21 cellular contexts compared by ENCODE assay signal in genomic region chr13:91220872-91221271, GRCh38.
DNase-seq lines count a peak whose midpoint lies in the region; ATAC-seq, FAIRE-seq and TF ChIP-seq lines count a peak whose summit lies in the region.
"Had no signal": no experiment of that assay in that cellular context is flagged by ENCODE, and none has a peak within 500 bp of the region (broad histone marks: within the 10 kb centered on the region; RNA-seq: fewer than 3 reads in every experiment).

No MANE protein-coding gene starts in this region.

- no peak overlapping the region for H4K5ac ChIP-seq in H1 (ENCODE audit: insufficient read length, low read depth, low read length)
- H4K5ac ChIP-seq in mesendoderm (ENCODE audit: low read length) = no peak overlapping the region

- no peaks in the 10 kb centered on the region for H3K79me1 ChIP-seq in H1 (ENCODE audit: low read depth, low read length)
- no peaks in the 10 kb centered on the region for H3K79me1 ChIP-seq in mesendoderm (ENCODE audit: low read length)

- H3K14ac ChIP-seq in H1 (ENCODE audit: insufficient read length) = no peak overlapping the region

- WGBS in H1 (ENCODE audit: extremely low coverage in 1 of 2, insufficient coverage in 1 of 2, insufficient read length in 1 of 2, insufficient replicate concordance in 2 of 2, low coverage in 1 of 2, low lambda C conversion rate in 2 of 2, missing lambda C conversion rate in 1 of 2), 2 experiments = 29% methylated on average over 1 of the region's 1 CpG; no CpG with 5 or more reads in 1 of the 2 experiments
- WGBS in mesendoderm (ENCODE audit: extremely low coverage, insufficient coverage, low lambda C conversion rate) = no CpG with 5 or more reads among the region's 1 CpG

- H3K9me3 ChIP-seq in H1 (ENCODE audit: insufficient read depth in 2 of 2, low read depth in 1 of 2, low read length in 1 of 2) = no peaks in the 10 kb centered on the region
- H3K9me3 ChIP-seq: BLaER1, Caco-2 had no signal

- CTCF ChIA-PET in H1 (lab: Charles Lee; ENCODE audit: partially characterized antibody) = no interaction called here
- CTCF ChIA-PET in HEK293T (lab: Yijun Ruan, JAX) = no interaction called here

- H2BK20ac ChIP-seq in H1 (ENCODE audit: low read length) = no peak overlapping the region

- no peak overlapping the region for H2BK120ac ChIP-seq in H1 (replicated peaks; ENCODE audit: low read depth, low read length)
- H2BK120ac ChIP-seq in mesendoderm (ENCODE audit: low read depth, low read length) = no peak overlapping the region

- H2BK5ac ChIP-seq in H1 (ENCODE audit: low read depth, low read length) (no peak overlapping the region), mesendoderm (ENCODE audit: low read length) (no peak overlapping the region)

- H3K4ac ChIP-seq in H1 (replicated peaks; ENCODE audit: insufficient read length, low read depth, low read length) (no peak overlapping the region), mesendoderm (ENCODE audit: low read depth, low read length) (no peak overlapping the region)

- no peak for TF ChIP-seq POLR2A in H1 (IDR thresholded peaks at IDR 0.05; ENCODE audit: control extremely low read depth in 1 of 2, low read depth in 2 of 2, low read length in 2 of 2)

- no peak overlapping the region for H3K18ac ChIP-seq in H1 (ENCODE audit: extremely low read depth, low read length)
- H3K18ac ChIP-seq in mesendoderm (ENCODE audit: low read length) = peak overlapping the region; percentile 39

- H3K27me3 ChIP-seq in H1 (replicated peaks in 1 of 4; ENCODE audit: control insufficient read depth in 3 of 4, extremely low read depth in 1 of 4, insufficient read depth in 3 of 4, low read length in 3 of 4) = peaks cover 0 to 23% (median 7%) of the 10 kb centered on the region in 4 experiments; a peak in 4 of 7 replicates
- H3K27me3 ChIP-seq in mesendoderm (ENCODE audit: insufficient read depth, low read length, poor library complexity) = no peaks in the 10 kb centered on the region
- H3K27me3 ChIP-seq: BLaER1 had no signal

- no peak overlapping the region for H3K4me3 ChIP-seq in H1 (ENCODE audit: extremely low read depth in 1 of 4, insufficient read depth in 2 of 4, low read depth in 3 of 4, low read length in 4 of 4)
- H3K4me3 ChIP-seq in mesendoderm (ENCODE audit: low read length) = no peak overlapping the region
- H3K4me3 ChIP-seq: BLaER1, GM12878 had no signal

- H2AFZ ChIP-seq in H1 (ENCODE audit: low read length) = no peak overlapping the region

- H2BK12ac ChIP-seq in H1 (ENCODE audit: low read depth, low read length) = no peak overlapping the region

- no peak overlapping the region for H3K56ac ChIP-seq in H1 (replicated peaks; ENCODE audit: insufficient read length, low read depth, low read length)
- H3K56ac ChIP-seq in mesendoderm (ENCODE audit: low read length) = no peak overlapping the region

- H3K36me3 ChIP-seq in H1 (ENCODE audit: control insufficient read depth in 2 of 4, insufficient read depth in 4 of 4, low read length in 3 of 4) = no peaks in the 10 kb centered on the region
- H3K36me3 ChIP-seq in mesendoderm (ENCODE audit: control insufficient read depth, insufficient read depth, low read length) = no peaks in the 10 kb centered on the region
- H3K36me3 ChIP-seq: BLaER1 had no signal

- no peak for TF ChIP-seq EP300 in H1 (IDR thresholded peaks at IDR 0.05; ENCODE audit: borderline replicate concordance in 1 of 2, low read depth in 2 of 2, low read length in 2 of 2)

- H3K79me2 ChIP-seq in H1 (ENCODE audit: control insufficient read depth in 1 of 2, insufficient read depth in 2 of 2, low read length in 2 of 2) (no peaks in the 10 kb centered on the region), mesendoderm (ENCODE audit: control insufficient read depth, insufficient read depth, low read length) (no peaks in the 10 kb centered on the region)

- no peaks in the 10 kb centered on the region for H3K23me2 ChIP-seq in H1 (ENCODE audit: low read depth, low read length)

- TF ChIP-seq RAD21 in H1 (IDR thresholded peaks at IDR 0.05 in 1 of 2, conservative IDR thresholded peaks at IDR 0.05 in 1 of 2; ENCODE audit: low read depth in 2 of 2, low read length in 2 of 2) = no peak

- no peak for FAIRE-seq in H1 (lab: Jason Lieb, UNC)
- FAIRE-seq: A204.1, GM12878, GM19239 had no signal

- DNase-seq in ELF-1 (ENCODE audit: low read depth, low spot score) (peak; percentile 36), H1 (ENCODE audit: low read depth in 1 of 2, low spot score in 2 of 2) (no peak), mesendoderm (peak; percentile 53), HEK293T (ENCODE audit: extremely low spot score) (no peak), globus pallidus (ENCODE audit: low spot score) (no peak)
- DNase-seq: Caco-2; CD4-positive, CD25-positive, alpha-beta regulatory T cell; CD8-positive, alpha-beta T cell; DMS153; DND-41; GDM1; GOT3; H7; HCEC 1CT had no signal

- H2AK5ac ChIP-seq in H1 (ENCODE audit: low read depth, low read length) (no peak overlapping the region), mesendoderm (ENCODE audit: low read length) (no peak overlapping the region)

- peaks cover 0 to 6% (median 2%) of the 10 kb centered on the region in 4 experiments; a peak in 3 of 7 replicates for H3K4me1 ChIP-seq in H1 (replicated peaks in 1 of 4; ENCODE audit: control insufficient read depth in 3 of 4, insufficient read depth in 4 of 4, low read length in 3 of 4)
- H3K4me1 ChIP-seq in mesendoderm (ENCODE audit: control insufficient read depth, low read depth, low read length) = peaks cover 2% of the 10 kb centered on the region
- H3K4me1 ChIP-seq: BLaER1 had no signal

- no peak overlapping the region for H4K8ac ChIP-seq in H1 (ENCODE audit: extremely low read depth, insufficient read depth, low read length)
- no peak overlapping the region for H4K8ac ChIP-seq in mesendoderm (ENCODE audit: low read depth, low read length)

- POLR2A ChIA-PET in H1 (lab: Charles Lee; ENCODE audit: partially characterized antibody) = no interaction called here
- POLR2A ChIA-PET in HEK293T (lab: Yijun Ruan, JAX) = no interaction called here

- H4K20me1 ChIP-seq in H1 (replicated peaks in 1 of 2; ENCODE audit: control insufficient read depth in 1 of 2, insufficient read depth in 2 of 2, low read length in 2 of 2) = no peaks in the 10 kb centered on the region
- H4K20me1 ChIP-seq: BLaER1 had no signal

- H4K91ac ChIP-seq in H1 (replicated peaks; ENCODE audit: insufficient read length, low read length) = no peak overlapping the region

- H3K23ac ChIP-seq in H1 (ENCODE audit: insufficient read length) = no peak overlapping the region
- no peak overlapping the region for H3K23ac ChIP-seq in mesendoderm (ENCODE audit: low read length)

- no peak for TF ChIP-seq CTCF in H1 (IDR thresholded peaks at IDR 0.05; ENCODE audit: control extremely low read depth in 1 of 3, insufficient read depth in 1 of 3, low read depth in 1 of 3, low read length in 3 of 3)

- no peak overlapping the region for H3K27ac ChIP-seq in H1 (ENCODE audit: low read depth, low read length)
- no peak overlapping the region for H3K27ac ChIP-seq in mesendoderm (ENCODE audit: low read depth, low read length)
- H3K27ac ChIP-seq: 22Rv1, BLaER1, C4-2B had no signal

- no peak overlapping the region for H2BK15ac ChIP-seq in H1 (ENCODE audit: low read length)
- H2BK15ac ChIP-seq in mesendoderm (replicated peaks; ENCODE audit: low read depth) = peak overlapping the region; percentile 64

- ATAC-seq in HG03442 (IDR thresholded peaks at IDR 0.05; ENCODE audit: unreplicated experiment) = no peak
- ATAC-seq: CD8-positive, alpha-beta T cell; GM12878 had no signal

- peak overlapping the region in 1 of 2 experiments; percentile 51; a peak in 1 of 4 replicates for H3K4me2 ChIP-seq in H1 (ENCODE audit: insufficient read depth in 1 of 2, low read depth in 2 of 2, low read length in 2 of 2)
- no peak overlapping the region for H3K4me2 ChIP-seq in mesendoderm (ENCODE audit: low read length)
- H3K4me2 ChIP-seq: BLaER1 had no signal

- H3K9ac ChIP-seq in H1 (replicated peaks in 1 of 4; ENCODE audit: extremely low read depth in 1 of 4, low read depth in 3 of 4, low read length in 3 of 4) = no peak overlapping the region
- H3K9ac ChIP-seq in mesendoderm (ENCODE audit: low read length) = no peak overlapping the region
- H3K9ac ChIP-seq: BLaER1 had no signal

TF ChIP-seq in H1, 55 proteins besides CTCF, POLR2A, EP300 and RAD21:
- peak; percentile 85 for TF ChIP-seq SP1 (IDR thresholded peaks at IDR 0.05; ENCODE audit: low read depth, low read length)
- no peak for TF ChIP-seq RFX5 (IDR thresholded peaks at IDR 0.05; ENCODE audit: borderline replicate concordance, low read depth, low read length)
- peak; percentile 21 for TF ChIP-seq ASH2L (IDR thresholded peaks at IDR 0.05; ENCODE audit: low read length)

TF ChIP-seq in HEK293T, 16 proteins besides CTCF, POLR2A, EP300 and RAD21:
- no peak for TF ChIP-seq FOXA1 (IDR thresholded peaks at IDR 0.05)

Comparison
In these comparisons a context has a peak if more than half of its experiments do, and no peak if none do; other contexts are left out.
1. DNase-seq: peak in ELF-1 (single experiment) and mesendoderm (single experiment); none in H1 (0 of 2), HEK293T (single experiment) and globus pallidus (single experiment).